Comparison of ENCODE assay signal across 17 cellular contexts in the genomic region with DNA sequence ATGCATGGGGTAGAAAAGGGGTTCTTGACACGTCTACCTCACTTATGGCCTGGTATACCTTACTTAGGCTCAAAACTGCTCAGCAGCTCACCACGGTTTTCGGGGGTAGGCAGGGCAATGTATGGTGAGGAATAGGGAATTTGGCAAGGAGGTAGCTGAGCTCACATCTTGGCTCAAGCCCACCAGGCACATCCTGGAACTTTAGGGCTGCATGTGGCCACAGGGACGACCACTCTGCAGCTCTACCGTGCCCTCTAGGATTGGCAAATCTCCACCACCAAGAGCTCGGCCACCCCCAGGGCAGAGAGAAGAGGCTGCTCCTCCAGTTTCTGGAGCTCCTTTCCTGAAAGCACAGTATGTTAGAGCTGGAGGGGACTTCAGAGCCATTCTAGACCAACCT.
DNase-seq lines count a peak whose midpoint lies in the region; ATAC-seq and TF ChIP-seq lines count a peak whose summit lies in the region.
"Had no signal": no experiment of that assay in that cellular context is flagged by ENCODE, and none has a peak within 500 bp of the region (broad histone marks: within the 10 kb centered on the region; RNA-seq: fewer than 3 reads in every experiment).

No MANE protein-coding gene starts in this region.

- TF ChIP-seq EP300 in esophagus muscularis mucosa (IDR thresholded peaks at IDR 0.05): no peak

- no TSS peak for BruUV-seq in PC-3 (replicated peaks; lab: Mats Ljungman, UMichigan)

- H3K4me2 ChIP-seq in BLaER1 (peak overlapping the region; percentile 74), Loucy (ENCODE audit: low read depth, low read length, poor library complexity, severe bottlenecking) (peak overlapping the region; percentile 60), PC-3 (ENCODE audit: low read length) (no peak overlapping the region)
- H3K4me2 ChIP-seq: A549 had no signal

- H3K27ac ChIP-seq in BLaER1: peak overlapping the region; percentile 97
- no peak overlapping the region for H3K27ac ChIP-seq in esophagus muscularis mucosa (replicated peaks in 1 of 4)
- H3K27ac ChIP-seq in aorta (ENCODE audit: low read depth in 1 of 2, low read length in 2 of 2): no peak overlapping the region
- no peak overlapping the region for H3K27ac ChIP-seq in PC-3 (ENCODE audit: low read length)
- H3K27ac ChIP-seq in tibial artery: no peak overlapping the region
- H3K27ac ChIP-seq: 22Rv1 had no signal

- 96% methylated on average over 6 of the region's 6 CpGs for WGBS in esophagus muscularis mucosa
- WGBS in aorta, 2 donors: 70 to 79% methylated on average over 6 of the region's 6 CpGs

- H3K79me2 ChIP-seq in Loucy (ENCODE audit: insufficient read depth, low read length) (no peaks in the 10 kb centered on the region), PC-3 (ENCODE audit: low read length) (no peaks in the 10 kb centered on the region)

- CTCF ChIA-PET in PC-3 (lab: Charles Lee): no interaction called here

- H3F3A ChIP-seq in Loucy (ENCODE audit: low read depth) (0 out of 2 replicates have a peak, but pooled peaks cover under 1% of the 10 kb centered on the region), PC-3 (ENCODE audit: low read length, unreplicated experiment) (no peaks in the 10 kb centered on the region)

- TF ChIP-seq POLR2A in esophagus muscularis mucosa (IDR thresholded peaks at IDR 0.05; ENCODE audit: low read depth): no peak

- H3K4me1 ChIP-seq in BLaER1 (peaks cover 70% of the 10 kb centered on the region), Loucy (ENCODE audit: insufficient read depth, low read length, poor library complexity, severe bottlenecking) (peaks cover 78% of the 10 kb centered on the region), esophagus muscularis mucosa (peaks cover 0 to 11% (median 4%) of the 10 kb centered on the region in 4 donors), aorta (ENCODE audit: control insufficient read depth in 1 of 2, insufficient read depth in 2 of 2, low read length in 2 of 2) (no peaks in the 10 kb centered on the region), PC-3 (ENCODE audit: insufficient read depth, low read length) (no peaks in the 10 kb centered on the region), tibial artery (peaks cover 0 to 9% (median 0%) of the 10 kb centered on the region in 4 donors)

- H3K9ac ChIP-seq in BLaER1 (0 out of 2 replicates have a peak overlapping the region, but pooled peaks have one; percentile 38), Loucy (ENCODE audit: low read depth, low read length, poor library complexity, severe bottlenecking) (no peak overlapping the region), PC-3 (ENCODE audit: low read length) (no peak overlapping the region)

- ATAC-seq in aorta (ENCODE audit: low FRiP score): peak; percentile 29
- no peak for ATAC-seq in PC-3
- ATAC-seq: A549 had no signal

- H3K9me3 ChIP-seq in BLaER1 (no peaks in the 10 kb centered on the region), Loucy (ENCODE audit: insufficient read depth, low read depth, low read length) (no peaks in the 10 kb centered on the region), esophagus muscularis mucosa (peaks cover 0 to 4% (median 0%) of the 10 kb centered on the region in 4 donors), aorta (ENCODE audit: control insufficient read depth, low read length) (no peaks in the 10 kb centered on the region), PC-3 (ENCODE audit: low read length) (no peaks in the 10 kb centered on the region), tibial artery (no peaks in the 10 kb centered on the region)
- H3K9me3 ChIP-seq: A549 had no signal

- TF ChIP-seq CTCF in Loucy (conservative IDR thresholded peaks at IDR 0.05; ENCODE audit: low read length) (no peak), esophagus muscularis mucosa (IDR thresholded peaks at IDR 0.05) (no peak), PC-3 (conservative IDR thresholded peaks at IDR 0.05; ENCODE audit: low read depth, low read length) (no peak), tibial artery (IDR thresholded peaks at IDR 0.05) (no peak)

- H2AFZ ChIP-seq in Loucy (ENCODE audit: low read length): no peak overlapping the region
- no peak overlapping the region for H2AFZ ChIP-seq in PC-3 (ENCODE audit: low read length)

- no peaks in the 10 kb centered on the region for H3K36me3 ChIP-seq in BLaER1
- no peaks in the 10 kb centered on the region for H3K36me3 ChIP-seq in Loucy (ENCODE audit: insufficient read depth, low read length)
- H3K36me3 ChIP-seq in esophagus muscularis mucosa: no peaks in the 10 kb centered on the region
- H3K36me3 ChIP-seq in aorta (ENCODE audit: control insufficient read depth in 1 of 2, insufficient read depth in 2 of 2, low read length in 1 of 2): no peaks in the 10 kb centered on the region
- H3K36me3 ChIP-seq in PC-3 (ENCODE audit: low read depth, low read length): no peaks in the 10 kb centered on the region
- no peaks in the 10 kb centered on the region for H3K36me3 ChIP-seq in tibial artery

- POLR2A ChIA-PET in PC-3 (lab: Charles Lee; ENCODE audit: unreplicated experiment): no interaction called here

- H4K20me1 ChIP-seq in BLaER1 (no peaks in the 10 kb centered on the region), Loucy (ENCODE audit: insufficient read depth, low read length, poor library complexity, severe bottlenecking) (no peaks in the 10 kb centered on the region), PC-3 (ENCODE audit: low read length) (no peaks in the 10 kb centered on the region)

- H3K4me3 ChIP-seq in BLaER1 (no peak overlapping the region), Loucy (ENCODE audit: low read length, poor library complexity, severe bottlenecking) (no peak overlapping the region), esophagus muscularis mucosa (no peak overlapping the region), aorta (ENCODE audit: low read length in 2 of 2) (no peak overlapping the region), PC-3 (ENCODE audit: low read length) (no peak overlapping the region), tibial artery (no peak overlapping the region)
- H3K4me3 ChIP-seq: A549 had no signal

- H3K9me2 ChIP-seq in Loucy (replicated peaks; ENCODE audit: low read depth, low read length): no peaks in the 10 kb centered on the region
- H3K9me2 ChIP-seq in PC-3 (replicated peaks; ENCODE audit: low read length): no peaks in the 10 kb centered on the region

- no peaks in the 10 kb centered on the region for H3K27me3 ChIP-seq in BLaER1
- H3K27me3 ChIP-seq in Loucy (ENCODE audit: insufficient read depth, low read length, poor library complexity, severe bottlenecking): no peaks in the 10 kb centered on the region
- H3K27me3 ChIP-seq in esophagus muscularis mucosa: peaks cover 0 to 14% (median 0%) of the 10 kb centered on the region in 4 donors
- H3K27me3 ChIP-seq in aorta (ENCODE audit: control insufficient read depth in 1 of 2, insufficient read depth in 2 of 2, low read length in 1 of 2): no peaks in the 10 kb centered on the region
- H3K27me3 ChIP-seq in PC-3 (ENCODE audit: low read length): peaks cover 20% of the 10 kb centered on the region
- no peaks in the 10 kb centered on the region for H3K27me3 ChIP-seq in tibial artery

- DNase-seq in esophagus muscularis mucosa (ENCODE audit: extremely low spot score) (peak; percentile 55), aorta (no peak), NCI-H187 treated with DMSO at 0.1 percent for 48 hours (lab: John Stamatoyannopoulos, UW) (no peak), PC-3 (no peak), tibial artery (no peak)
- DNase-seq: AML-193; C1 segment of cervical spinal cord; CD4-positive, CD25-positive, alpha-beta regulatory T cell; CD8-positive, alpha-beta memory T cell; COR-L47; DMS 273 treated with DMSO at 0.1 percent for 48 hours; DMS53; H9 had no signal

- intact Hi-C loops in esophagus muscularis mucosa (cut with DNase I) (no loop called here), aorta (cut with DNase I) (no loop called here), PC-3 (cut with micrococcal nuclease) (no loop called here), tibial artery (cut with DNase I; ENCODE audit: low total_unique reads) (no loop called here)
